Comparison of ENCODE assay signal across 1 cellular context in genomic region chr1:225700164-225700740, GRCh38.
TF ChIP-seq lines count a peak whose summit lies in the region.

No MANE protein-coding gene starts in this region.

TF ChIP-seq in HepG2, 621 proteins besides CTCF, POLR2A, EP300 and RAD21 (continued from another document and continues in another):
- TF ChIP-seq ZBTB10 (CRISPR knock-in tag; IDR thresholded peaks at IDR 0.05; ENCODE audit: borderline replicate concordance) (peak; percentile 18; the same call in 1 of the 2 replicates), WIZ (CRISPR knock-in tag; IDR thresholded peaks at IDR 0.05) (no peak), ZBTB1 (CRISPR knock-in tag; IDR thresholded peaks at IDR 0.05; ENCODE audit: borderline replicate concordance) (no peak), BCL3 (CRISPR knock-in tag; IDR thresholded peaks at IDR 0.05) (no peak), ZNF839 (CRISPR knock-in tag; IDR thresholded peaks at IDR 0.05; ENCODE audit: borderline replicate concordance) (no peak), SMC3 (IDR thresholded peaks at IDR 0.05; ENCODE audit: low read length) (peak; percentile 23; the same call in 1 of the 2 replicates), POLR2AphosphoS2 (IDR thresholded peaks at IDR 0.05; ENCODE audit: low read depth, low read length) (no peak), ZNF616 (CRISPR knock-in tag; IDR thresholded peaks at IDR 0.05; ENCODE audit: low read depth) (no peak), ARNT (IDR thresholded peaks at IDR 0.05) (no peak), ZSCAN31 (CRISPR knock-in tag; IDR thresholded peaks at IDR 0.05; ENCODE audit: low read depth) (no peak), MIER3 (CRISPR knock-in tag; IDR thresholded peaks at IDR 0.05; ENCODE audit: borderline replicate concordance) (peak; percentile 63; the same call in 1 of the 2 replicates), ZGPAT (CRISPR knock-in tag; IDR thresholded peaks at IDR 0.05) (peak; percentile 82), SMARCC2 (IDR thresholded peaks at IDR 0.05) (no peak), KLF16 (CRISPR knock-in tag; IDR thresholded peaks at IDR 0.05) (0 out of 4 replicates have a peak, but pooled peaks of 1 of the 2 experiments have one; percentile 19), ZNF615 (CRISPR knock-in tag; IDR thresholded peaks at IDR 0.05; ENCODE audit: borderline replicate concordance) (no peak), ZFP41 (CRISPR knock-in tag; IDR thresholded peaks at IDR 0.05; ENCODE audit: borderline replicate concordance) (no peak), AFF4 (CRISPR knock-in tag; IDR thresholded peaks at IDR 0.05) (no peak), FOXJ3 (CRISPR knock-in tag; IDR thresholded peaks at IDR 0.05; ENCODE audit: borderline replicate concordance) (0 out of 2 replicates have a peak, but pooled peaks have one; percentile 16), DPF2 (CRISPR knock-in tag; IDR thresholded peaks at IDR 0.05; ENCODE audit: borderline replicate concordance, low read depth) (peak; percentile 69), RXRA (CRISPR knock-in tag; IDR thresholded peaks at IDR 0.05) (no peak; the same call in 1 of the 2 replicates), NAIF1 (CRISPR knock-in tag; IDR thresholded peaks at IDR 0.05; ENCODE audit: borderline replicate concordance) (no peak), NFATC3 (CRISPR knock-in tag; IDR thresholded peaks at IDR 0.05) (no peak), KLF13 (CRISPR knock-in tag; IDR thresholded peaks at IDR 0.05) (no peak), ZNF556 (CRISPR knock-in tag; IDR thresholded peaks at IDR 0.05; ENCODE audit: borderline replicate concordance) (no peak), SAP130 (CRISPR knock-in tag; IDR thresholded peaks at IDR 0.05; ENCODE audit: low read depth) (peak; percentile 84), ZNF281 (CRISPR knock-in tag; IDR thresholded peaks at IDR 0.05; ENCODE audit: borderline replicate concordance) (no peak), KIAA2018 (CRISPR knock-in tag; IDR thresholded peaks at IDR 0.05; ENCODE audit: borderline replicate concordance) (no peak), ZNF383 (CRISPR knock-in tag; IDR thresholded peaks at IDR 0.05; ENCODE audit: borderline replicate concordance) (no peak), JUND (CRISPR knock-in tag; IDR thresholded peaks at IDR 0.05) (no peak), ZSCAN29 (CRISPR knock-in tag; conservative IDR thresholded peaks at IDR 0.05) (0 out of 2 replicates have a peak, but pooled peaks have one; percentile 34), ZNF280D (CRISPR knock-in tag; IDR thresholded peaks at IDR 0.05) (no peak), ZNF44 (CRISPR knock-in tag; IDR thresholded peaks at IDR 0.05) (no peak), ZSCAN12 (CRISPR knock-in tag; IDR thresholded peaks at IDR 0.05) (no peak), EHMT2 (IDR thresholded peaks at IDR 0.05; ENCODE audit: borderline replicate concordance, low read depth, low read length) (peak; percentile 60), ZNF878 (CRISPR knock-in tag; IDR thresholded peaks at IDR 0.05) (no peak), MTA3 (CRISPR knock-in tag; IDR thresholded peaks at IDR 0.05) (no peak)
